ENCODE assay signal across 1 cellular context in genomic region chr22:19929586-19930302, GRCh38.
TF ChIP-seq lines count a peak whose summit lies in the region.

No MANE protein-coding gene starts in this region.

TF ChIP-seq in K562, 482 proteins besides CTCF, POLR2A, EP300 and RAD21 (continued from another document):
- TF ChIP-seq BRD4 (IDR thresholded peaks at IDR 0.05): no peak
- no peak for TF ChIP-seq BCL6 (CRISPR knock-in tag; IDR thresholded peaks at IDR 0.05)
- TF ChIP-seq TRIM25 (IDR thresholded peaks at IDR 0.05; ENCODE audit: borderline replicate concordance): no peak
- no peak for TF ChIP-seq TCFL5 (CRISPR knock-in tag; conservative IDR thresholded peaks at IDR 0.05)
- TF ChIP-seq TAL1 (IDR thresholded peaks at IDR 0.05): no peak
- TF ChIP-seq BCLAF1 (IDR thresholded peaks at IDR 0.05; ENCODE audit: borderline replicate concordance in 1 of 2, control insufficient read depth in 1 of 2, low read depth in 2 of 2, low read length in 1 of 2): no peak
- TF ChIP-seq FIP1L1 (IDR thresholded peaks at IDR 0.05; ENCODE audit: low read depth, low read length, poor library complexity, severe bottlenecking): no peak
- TF ChIP-seq NR2F6 (CRISPR knock-in tag; IDR thresholded peaks at IDR 0.05): no peak
- no peak for TF ChIP-seq HDGF (IDR thresholded peaks at IDR 0.05)
- TF ChIP-seq TCF3 (CRISPR knock-in tag; IDR thresholded peaks at IDR 0.05): no peak
- TF ChIP-seq FOXP1 (CRISPR knock-in tag; IDR thresholded peaks at IDR 0.05): no peak
- no peak for TF ChIP-seq BRCA1 (IDR thresholded peaks at IDR 0.05)
- TF ChIP-seq BRCA1 (CRISPR knock-in tag; IDR thresholded peaks at IDR 0.05): 0 out of 2 replicates have a peak, but pooled peaks have one; percentile 7
- no peak for TF ChIP-seq HNRNPK (IDR thresholded peaks at IDR 0.05; ENCODE audit: low read depth, low read length, poor library complexity, severe bottlenecking)
- TF ChIP-seq ZNF583 (CRISPR knock-in tag; IDR thresholded peaks at IDR 0.05): 0 out of 2 replicates have a peak, but pooled peaks have one; percentile 20
- no peak for TF ChIP-seq KLF13 (tag; IDR thresholded peaks at IDR 0.05; ENCODE audit: borderline replicate concordance, low read depth)
- no peak for TF ChIP-seq HNRNPUL1 (IDR thresholded peaks at IDR 0.05; ENCODE audit: low read length)
- TF ChIP-seq ETS1 (conservative IDR thresholded peaks at IDR 0.05; ENCODE audit: control insufficient read depth, low read depth, low read length): no peak
- no peak for TF ChIP-seq PTTG1 (tag; IDR thresholded peaks at IDR 0.05; ENCODE audit: low read depth)
- 0 out of 2 replicates have a peak, but pooled peaks have one; percentile 34 for TF ChIP-seq ZNF408 (CRISPR knock-in tag; IDR thresholded peaks at IDR 0.05; ENCODE audit: low read depth)
- TF ChIP-seq ZNF274 (IDR thresholded peaks at IDR 0.05; ENCODE audit: borderline replicate concordance, low read depth, low read length): no peak
- TF ChIP-seq POU5F1 (IDR thresholded peaks at IDR 0.05; ENCODE audit: borderline replicate concordance, low read depth, low read length, partially characterized antibody): no peak
- TF ChIP-seq ZMIZ1 (IDR thresholded peaks at IDR 0.05; ENCODE audit: low read depth in 2 of 2, low read length in 2 of 2): no peak
- TF ChIP-seq WHSC1 (IDR thresholded peaks at IDR 0.05; ENCODE audit: low read length): peak; percentile 22
- no peak for TF ChIP-seq ELF1 (tag; IDR thresholded peaks at IDR 0.05)
- TF ChIP-seq BRF2 (IDR thresholded peaks at IDR 0.05; ENCODE audit: borderline replicate concordance, insufficient read depth, insufficient read length): no peak
- TF ChIP-seq PYGO2 (tag; IDR thresholded peaks at IDR 0.05): no peak
